In genomic region chr13:43489168-43489730, GRCh38 we compare ENCODE assay signal across 25 cellular contexts.
A peak's percentile ranks its signal among the peaks of the same experiment; 100 is the strongest.
DNase-seq lines count a peak whose midpoint lies in the region; ATAC-seq and TF ChIP-seq lines count a peak whose summit lies in the region.
"Had no signal": no experiment of that assay in that cellular context is flagged by ENCODE, and none has a peak within 500 bp of the region (broad histone marks: within the 10 kb centered on the region; RNA-seq: fewer than 3 reads in every experiment).

No MANE protein-coding gene starts in this region.

- no peak overlapping the region for H3K27ac ChIP-seq in left lung
- H3K27ac ChIP-seq in PC-9: no peak overlapping the region
- H3K27ac ChIP-seq: BLaER1, Peyer's patch, tibial artery had no signal

- H3K4me1 ChIP-seq in left lung (no peaks in the 10 kb centered on the region), PC-9 (replicated peaks; ENCODE audit: insufficient read depth) (no peaks in the 10 kb centered on the region)
- H3K4me1 ChIP-seq: BLaER1, Peyer's patch, tibial artery had no signal

- ATAC-seq in left lung (peak; percentile 19), GM18867 (IDR thresholded peaks at IDR 0.05; ENCODE audit: unreplicated experiment) (no peak), GM21423 (IDR thresholded peaks at IDR 0.05; ENCODE audit: unreplicated experiment) (no peak)
- ATAC-seq in stimulated activated memory B cell treated with anti-CD40 and anti-IgM and Interleukin-4, amounts not matched to agents 10 μg/mL and 1 μg/mL and 100 μg/mL, for 72 hours: peak; percentile 25
- ATAC-seq: activated naive CD4-positive, alpha-beta T cell treated with anti-CD3 and anti-CD28 coated beads, Interleukin-2, amount 50 U/mL, for 72 hours; left lobe of liver; naive thymus-derived CD8-positive, alpha-beta T cell had no signal

- H4K20me1 ChIP-seq in PC-9 (ENCODE audit: insufficient read depth): no peaks in the 10 kb centered on the region
- H4K20me1 ChIP-seq: BLaER1 had no signal

- no peaks in the 10 kb centered on the region for H3K4me1 Mint-ChIP-seq in stimulated activated memory B cell treated with anti-CD40 and anti-IgM and Interleukin-4, amounts not matched to agents 10 μg/mL and 1 μg/mL and 100 μg/mL, for 72 hours
- H3K4me1 Mint-ChIP-seq: mesothelial cell of epicardium had no signal

- intact Hi-C loops in left lung (cut with DNase I) (no loop called here), PC-9 (cut with micrococcal nuclease; ENCODE audit: unreplicated experiment) (no loop called here)

- BruUV-seq in PC-9 (replicated peaks; lab: Mats Ljungman, UMichigan): no TSS peak

- no peak overlapping the region for H2AFZ ChIP-seq in PC-9

- POLR2A ChIA-PET in PC-9 (lab: Charles Lee; ENCODE audit: unreplicated experiment): no interaction called here

- H3K9me3 Mint-ChIP-seq in stimulated activated memory B cell treated with anti-CD40 and anti-IgM and Interleukin-4, amounts not matched to agents 10 μg/mL and 1 μg/mL and 100 μg/mL, for 72 hours: peaks cover 2% of the 10 kb centered on the region
- H3K9me3 Mint-ChIP-seq: T-helper 2 cell treated with Interferon-gamma antibody and Interleukin-4, amounts not matched to agents 5 μg/mL and 100 μg/mL, for 36 hours had no signal

- CTCF ChIA-PET in PC-9 (lab: Charles Lee): no interaction called here

- H3K27ac Mint-ChIP-seq in stimulated activated memory B cell treated with anti-CD40 and anti-IgM and Interleukin-4, amounts not matched to agents 10 μg/mL and 1 μg/mL and 100 μg/mL, for 72 hours: no peak overlapping the region
- H3K27ac Mint-ChIP-seq: activated CD4-positive, alpha-beta memory T cell treated with anti-CD3 and anti-CD28 coated beads, Interleukin-2, amount 10 ng/mL, durations not matched to agents 7 days and 5 days; activated naive CD4-positive, alpha-beta T cell treated with anti-CD3 and anti-CD28 coated beads, Interleukin-2, amount 50 U/mL, for 72 hours; mesothelial cell of epicardium; naive thymus-derived CD8-positive, alpha-beta T cell; T-helper 2 cell treated with Interferon-gamma antibody and Interleukin-4, amounts not matched to agents 5 μg/mL and 100 μg/mL, for 36 hours had no signal

- H3K4me2 ChIP-seq in PC-9: no peak overlapping the region
- H3K4me2 ChIP-seq: BLaER1, smooth muscle cell had no signal

- H3K79me2 ChIP-seq in PC-9 (ENCODE audit: low read depth): no peaks in the 10 kb centered on the region

- H3K27me3 ChIP-seq in left lung: no peaks in the 10 kb centered on the region
- H3K27me3 ChIP-seq in PC-9 (ENCODE audit: insufficient read depth, low read depth): no peaks in the 10 kb centered on the region
- H3K27me3 ChIP-seq: BLaER1, Peyer's patch, tibial artery had no signal

- H3K9me3 ChIP-seq in left lung (peaks cover 0 to 3% of the 10 kb centered on the region in 2 donors), PC-9 (ENCODE audit: insufficient read depth, low read depth) (no peaks in the 10 kb centered on the region)
- H3K9me3 ChIP-seq: BLaER1, Peyer's patch, tibial artery had no signal

- H3K36me3 ChIP-seq in left lung: no peaks in the 10 kb centered on the region
- H3K36me3 ChIP-seq in PC-9 (ENCODE audit: low read depth): no peaks in the 10 kb centered on the region
- H3K36me3 ChIP-seq: BLaER1, Peyer's patch, tibial artery had no signal

- no peaks in the 10 kb centered on the region for H3K36me3 Mint-ChIP-seq in stimulated activated memory B cell treated with anti-CD40 and anti-IgM and Interleukin-4, amounts not matched to agents 10 μg/mL and 1 μg/mL and 100 μg/mL, for 72 hours
- H3K36me3 Mint-ChIP-seq: activated naive CD4-positive, alpha-beta T cell treated with anti-CD3 and anti-CD28 coated beads, Interleukin-2, amount 50 U/mL, for 72 hours; mesothelial cell of epicardium; naive thymus-derived CD8-positive, alpha-beta T cell had no signal

- TF ChIP-seq CTCF in left lung (IDR thresholded peaks at IDR 0.05) (no peak), PC-9 (conservative IDR thresholded peaks at IDR 0.05) (no peak)

- H3K9me2 ChIP-seq in PC-9 (ENCODE audit: insufficient read depth): no peaks in the 10 kb centered on the region

- no peaks in the 10 kb centered on the region for H3K27me3 Mint-ChIP-seq in stimulated activated memory B cell treated with anti-CD40 and anti-IgM and Interleukin-4, amounts not matched to agents 10 μg/mL and 1 μg/mL and 100 μg/mL, for 72 hours
- H3K27me3 Mint-ChIP-seq: activated CD4-positive, alpha-beta memory T cell treated with anti-CD3 and anti-CD28 coated beads, Interleukin-2, amount 10 ng/mL, durations not matched to agents 7 days and 5 days had no signal

- peak; percentile 31 for DNase-seq in Jurkat, Clone E6-1 (ENCODE audit: low read depth, low spot score)
- DNase-seq in NCI-H82 treated with DMSO at 0.1 percent for 48 hours (lab: John Stamatoyannopoulos, UW; ENCODE audit: unreplicated experiment) (peak; percentile 12), left lung (no peak), PC-9 (no peak)
- DNase-seq: activated CD4-positive, alpha-beta memory T cell treated with anti-CD3 and anti-CD28 coated beads, Interleukin-2, amount 10 ng/mL, durations not matched to agents 7 days and 5 days; activated CD4-positive, CD25-positive, alpha-beta regulatory T cell treated with anti-CD3 and anti-CD28 coated beads, Interleukin-2, amount 50 U/mL, for 72 hours; activated CD8-positive, alpha-beta memory T cell treated with anti-CD3 and anti-CD28 coated beads, Interleukin-2, amount 50 U/mL, for 4 hours; Kasumi-1; naive thymus-derived CD8-positive, alpha-beta T cell; NCI-H1417 treated with DMSO at 0.1 percent for 48 hours; NCI-H2081 treated with DMSO at 0.1 percent for 48 hours; NCI-H2227 treated with DMSO at 0.1 percent for 48 hours; Peyer's patch; SIG-M5; stimulated activated CD4-positive, alpha-beta T cell treated with anti-CD3 and anti-CD28 coated beads, Interleukin-2, amount 100 ng/mL, for 24 hours; tibial artery had no signal

- H3K4me3 Mint-ChIP-seq in stimulated activated memory B cell treated with anti-CD40 and anti-IgM and Interleukin-4, amounts not matched to agents 10 μg/mL and 1 μg/mL and 100 μg/mL, for 72 hours: no peak overlapping the region
- H3K4me3 Mint-ChIP-seq: activated CD4-positive, alpha-beta memory T cell treated with anti-CD3 and anti-CD28 coated beads, Interleukin-2, amount 10 ng/mL, durations not matched to agents 7 days and 5 days; mesothelial cell of epicardium; naive thymus-derived CD8-positive, alpha-beta T cell; T-helper 2 cell treated with Interferon-gamma antibody and Interleukin-4, amounts not matched to agents 5 μg/mL and 100 μg/mL, for 36 hours had no signal

- no peak overlapping the region for H3K4me3 ChIP-seq in Jurkat, Clone E6-1 (ENCODE audit: low read length)
- H3K4me3 ChIP-seq in left lung (no peak overlapping the region), PC-9 (no peak overlapping the region)
- H3K4me3 ChIP-seq: BLaER1, Peyer's patch, smooth muscle cell, tibial artery had no signal

- no peaks in the 10 kb centered on the region for H3F3A ChIP-seq in PC-9 (ENCODE audit: insufficient read depth, low read depth)

Comparison
In these comparisons a context has a peak if more than half of its experiments do, and no peak if none do; other contexts are left out.
1. DNase-seq: peak in Jurkat, Clone E6-1 (single experiment) and NCI-H82 treated with DMSO at 0.1 percent for 48 hours (single experiment); none in left lung (0 of 2) and PC-9 (0 of 2).
2. ATAC-seq: peak in left lung (single experiment) and stimulated activated memory B cell treated with anti-CD40 and anti-IgM and Interleukin-4, amounts not matched to agents 10 μg/mL and 1 μg/mL and 100 μg/mL, for 72 hours (single experiment); none in GM18867 (single experiment) and GM21423 (single experiment).